8 cellular contexts compared by ENCODE assay signal in genomic region chr17:43994272-43995149, GRCh38. TPM values are rescaled to one million over a fixed set of nuclear protein-coding genes. Genes with fewer than 3 reads are reported as not detected.
DNase-seq lines count a peak whose midpoint lies in the region; ATAC-seq, FAIRE-seq and TF ChIP-seq lines count a peak whose summit lies in the region.

No MANE protein-coding gene starts in this region.

- no peak overlapping the region for H3K4me3 Mint-ChIP-seq in activated T-helper 1 cell treated with anti-CD3 and anti-CD28 coated beads, Interleukin-12 subunit alpha, Interleukin-12 subunit beta, Interleukin-2, Interleukin-4 antibody, amounts not matched to agents 30 ng/mL and 10 ng/mL and 1 ng/mL, durations not matched to agents 14 hours and 24 hours and 36 hours
- no peak overlapping the region for H3K4me3 Mint-ChIP-seq in natural killer cell

- H3K4me1 Mint-ChIP-seq in activated T-helper 1 cell treated with anti-CD3 and anti-CD28 coated beads, Interleukin-12 subunit alpha, Interleukin-12 subunit beta, Interleukin-2, Interleukin-4 antibody, amounts not matched to agents 30 ng/mL and 10 ng/mL and 1 ng/mL, durations not matched to agents 14 hours and 24 hours and 36 hours (ENCODE audit: low read depth): no peaks in the 10 kb centered on the region
- no peaks in the 10 kb centered on the region for H3K4me1 Mint-ChIP-seq in natural killer cell

- H3K9me3 ChIP-seq in OCI-LY3 (ENCODE audit: insufficient read depth, low read length) (no peaks in the 10 kb centered on the region), stomach smooth muscle (ENCODE audit: control insufficient read depth in 2 of 2, low read length in 2 of 2) (no peaks in the 10 kb centered on the region)

- H3K9me3 Mint-ChIP-seq in activated T-helper 1 cell treated with anti-CD3 and anti-CD28 coated beads, Interleukin-12 subunit alpha, Interleukin-12 subunit beta, Interleukin-2, Interleukin-4 antibody, amounts not matched to agents 30 ng/mL and 10 ng/mL and 1 ng/mL, durations not matched to agents 14 hours and 24 hours and 36 hours: no peaks in the 10 kb centered on the region
- no peaks in the 10 kb centered on the region for H3K9me3 Mint-ChIP-seq in natural killer cell

- peak overlapping the region; percentile 88 for H2AFZ ChIP-seq in OCI-LY3 (ENCODE audit: low read depth, low read length)

- H3K4me2 ChIP-seq in OCI-LY3 (ENCODE audit: low read length): peak overlapping the region; percentile 77

- ATAC-seq in natural killer cell (peak; percentile 85 to 98 (median 95)), GM21576 (IDR thresholded peaks at IDR 0.05; ENCODE audit: unreplicated experiment) (no peak)

- peaks cover 28% of the 10 kb centered on the region for H3K27me3 Mint-ChIP-seq in activated T-helper 1 cell treated with anti-CD3 and anti-CD28 coated beads, Interleukin-12 subunit alpha, Interleukin-12 subunit beta, Interleukin-2, Interleukin-4 antibody, amounts not matched to agents 30 ng/mL and 10 ng/mL and 1 ng/mL, durations not matched to agents 14 hours and 24 hours and 36 hours (ENCODE audit: insufficient read depth)
- H3K27me3 Mint-ChIP-seq in natural killer cell (ENCODE audit: low read depth in 2 of 2): peaks cover 16 to 23% of the 10 kb centered on the region in 2 donors

- no peaks in the 10 kb centered on the region for H4K20me1 ChIP-seq in OCI-LY3 (ENCODE audit: insufficient read depth, low read length)

- H3K27ac ChIP-seq in OCI-LY3 (ENCODE audit: low read length): no peak overlapping the region
- H3K27ac ChIP-seq in stomach smooth muscle (ENCODE audit: low read length): no peak overlapping the region

- H3K79me2 ChIP-seq in OCI-LY3 (ENCODE audit: low read length): no peaks in the 10 kb centered on the region

- FAIRE-seq in GM18507 (lab: Jason Lieb, UNC): no peak

- peak; percentile 85 for DNase-seq in AG08396 (ENCODE audit: low spot score)
- DNase-seq in GM18507 (ENCODE audit: extremely low spot score, insufficient read length, low read depth): peak; percentile 51
- DNase-seq in activated T-helper 1 cell treated with anti-CD3 and anti-CD28 coated beads, Interleukin-12 subunit alpha, Interleukin-12 subunit beta, Interleukin-2, Interleukin-4 antibody, amounts not matched to agents 30 ng/mL and 10 ng/mL and 1 ng/mL, durations not matched to agents 14 hours and 24 hours and 36 hours (ENCODE audit: low spot score): peak; percentile 55
- DNase-seq in fibroblast of peridontal ligament (ENCODE audit: extremely low read depth): peak; percentile 60
- peak; percentile 48 for DNase-seq in natural killer cell

- H3K9ac ChIP-seq in OCI-LY3 (ENCODE audit: low read length) (peak overlapping the region; percentile 61; the same call in 1 of the 2 replicates), stomach smooth muscle (ENCODE audit: low read length in 2 of 2) (peak overlapping the region in 1 of 2 donors; percentile 38)

- H3K27ac Mint-ChIP-seq in activated T-helper 1 cell treated with anti-CD3 and anti-CD28 coated beads, Interleukin-12 subunit alpha, Interleukin-12 subunit beta, Interleukin-2, Interleukin-4 antibody, amounts not matched to agents 30 ng/mL and 10 ng/mL and 1 ng/mL, durations not matched to agents 14 hours and 24 hours and 36 hours: no peak overlapping the region
- H3K27ac Mint-ChIP-seq in natural killer cell: no peak overlapping the region

- H3K27me3 ChIP-seq in OCI-LY3 (ENCODE audit: low read depth, low read length) (no peaks in the 10 kb centered on the region), stomach smooth muscle (ENCODE audit: control insufficient read depth in 1 of 2, insufficient read depth in 2 of 2, low read length in 2 of 2) (peaks cover 13 to 16% of the 10 kb centered on the region in 2 donors)

- H3K36me3 Mint-ChIP-seq in activated T-helper 1 cell treated with anti-CD3 and anti-CD28 coated beads, Interleukin-12 subunit alpha, Interleukin-12 subunit beta, Interleukin-2, Interleukin-4 antibody, amounts not matched to agents 30 ng/mL and 10 ng/mL and 1 ng/mL, durations not matched to agents 14 hours and 24 hours and 36 hours (ENCODE audit: low read depth): no peaks in the 10 kb centered on the region
- H3K36me3 Mint-ChIP-seq in natural killer cell: no peaks in the 10 kb centered on the region

- H3K36me3 ChIP-seq in OCI-LY3 (replicated peaks; ENCODE audit: low read depth, low read length) (no peaks in the 10 kb centered on the region), stomach smooth muscle (ENCODE audit: control insufficient read depth in 2 of 2, insufficient read depth in 2 of 2, low read length in 2 of 2) (no peaks in the 10 kb centered on the region)

- peak overlapping the region; percentile 77 for H3K4me3 ChIP-seq in OCI-LY3 (ENCODE audit: low read length)
- H3K4me3 ChIP-seq in stomach smooth muscle (ENCODE audit: low read length in 2 of 2): peak overlapping the region; percentile 25 to 55

- intact Hi-C loops in activated T-helper 1 cell treated with anti-CD3 and anti-CD28 coated beads, Interleukin-12 subunit alpha, Interleukin-12 subunit beta, Interleukin-2, Interleukin-4 antibody, amounts not matched to agents 30 ng/mL and 10 ng/mL and 1 ng/mL, durations not matched to agents 14 hours and 24 hours and 36 hours (cut with micrococcal nuclease): loop anchor here (1.0 kb wide), 4 partner anchors 47 to 116 kb away; no protein-coding TSS in a partner anchor
- intact Hi-C loops in natural killer cell (cut with micrococcal nuclease): loop anchor here (1.0 kb wide), 1 partner anchor 50 kb away; no protein-coding TSS in a partner anchor

- H3K4me1 ChIP-seq in OCI-LY3 (ENCODE audit: low read length) (peaks cover 4% of the 10 kb centered on the region; the same call in 1 of the 2 replicates), stomach smooth muscle (ENCODE audit: control insufficient read depth, insufficient read depth, low read length) (peaks cover 6% of the 10 kb centered on the region)

- TF ChIP-seq CTCF in OCI-LY3 (IDR thresholded peaks at IDR 0.05; ENCODE audit: low read depth, low read length): peak; percentile 86
- peak; percentile 66 for TF ChIP-seq CTCF in natural killer cell (IDR thresholded peaks at IDR 0.05)

RNA-seq across cellular contexts. Expression of gene NAGS, which starts 9.9 kb away (rescaled TPM):
- total RNA-seq in activated T-helper 1 cell treated with anti-CD3 and anti-CD28 coated beads, Interleukin-12 subunit alpha, Interleukin-12 subunit beta, Interleukin-2, Interleukin-4 antibody, amounts not matched to agents 30 ng/mL and 10 ng/mL and 1 ng/mL, durations not matched to agents 14 hours and 24 hours and 36 hours: 0.39 and 0.60 TPM in 2 replicates
- 1 to 10 TPM in 2 of 3 donors, under 1 TPM in 1; 0.92 to 1.7 (median 1.1) TPM for total RNA-seq in natural killer cell

RNA-seq across cellular contexts. Expression of gene TMEM101, which starts 20.3 kb away (rescaled TPM):
- 31.6 and 32.8 TPM in 2 replicates for total RNA-seq in activated T-helper 1 cell treated with anti-CD3 and anti-CD28 coated beads, Interleukin-12 subunit alpha, Interleukin-12 subunit beta, Interleukin-2, Interleukin-4 antibody, amounts not matched to agents 30 ng/mL and 10 ng/mL and 1 ng/mL, durations not matched to agents 14 hours and 24 hours and 36 hours
- 10 to 100 TPM; 11.3 to 13.9 (median 11.5) TPM for total RNA-seq in natural killer cell

RNA-seq across cellular contexts. Expression of gene PYY, which starts 40.8 kb away (rescaled TPM):
- total RNA-seq in activated T-helper 1 cell treated with anti-CD3 and anti-CD28 coated beads, Interleukin-12 subunit alpha, Interleukin-12 subunit beta, Interleukin-2, Interleukin-4 antibody, amounts not matched to agents 30 ng/mL and 10 ng/mL and 1 ng/mL, durations not matched to agents 14 hours and 24 hours and 36 hours: 0.36 TPM in 1 of 2 replicates, not detected in the other
- not detected for total RNA-seq in natural killer cell

RNA-seq across cellular contexts. Expression of gene PPY, which starts 52.2 kb away (rescaled TPM):
- not detected in 2 replicates for total RNA-seq in activated T-helper 1 cell treated with anti-CD3 and anti-CD28 coated beads, Interleukin-12 subunit alpha, Interleukin-12 subunit beta, Interleukin-2, Interleukin-4 antibody, amounts not matched to agents 30 ng/mL and 10 ng/mL and 1 ng/mL, durations not matched to agents 14 hours and 24 hours and 36 hours
- not detected for total RNA-seq in natural killer cell
